ENCODE assay signal across 2 cellular contexts in genomic region chr2:216537366-216537765, GRCh38.
TF ChIP-seq lines count a peak whose summit lies in the region.

No MANE protein-coding gene starts in this region.

TF ChIP-seq in H1, 55 proteins besides CTCF, POLR2A, EP300 and RAD21:
- TF ChIP-seq CREB1 (IDR thresholded peaks at IDR 0.05) (no peak), POU5F1 (IDR thresholded peaks at IDR 0.05; ENCODE audit: low read depth, low read length) (no peak), RNF2 (IDR thresholded peaks at IDR 0.05; ENCODE audit: borderline replicate concordance, low read depth, low read length, missing control alignments, poor library complexity, severe bottlenecking) (no peak), SIX5 (IDR thresholded peaks at IDR 0.05; ENCODE audit: low read depth, low read length) (no peak)

TF ChIP-seq in neural cell, 6 proteins besides CTCF, POLR2A, EP300 and RAD21:
- TF ChIP-seq MXI1 (conservative IDR thresholded peaks at IDR 0.05; ENCODE audit: poor library complexity, severe bottlenecking) (no peak), POLR2AphosphoS5 (IDR thresholded peaks at IDR 0.05) (peak; percentile 28), SMC3 (conservative IDR thresholded peaks at IDR 0.05; ENCODE audit: poor library complexity) (no peak), EZH2 (IDR thresholded peaks at IDR 0.05; ENCODE audit: borderline replicate concordance, insufficient read depth, low read length, poor library complexity, severe bottlenecking) (no peak), REST (IDR thresholded peaks at IDR 0.05; ENCODE audit: borderline replicate concordance) (no peak), TAF1 (IDR thresholded peaks at IDR 0.05; ENCODE audit: low read depth) (no peak)
